In genomic region chr10:89534826-89535166, GRCh38 we compare ENCODE assay signal across 12 cellular contexts. TPM values are rescaled to one million over a fixed set of nuclear protein-coding genes. Genes with fewer than 3 reads are reported as not detected.
DNase-seq lines count a peak whose midpoint lies in the region; ATAC-seq and TF ChIP-seq lines count a peak whose summit lies in the region.
"Had no signal": no experiment of that assay in that cellular context is flagged by ENCODE, and none has a peak within 500 bp of the region (broad histone marks: within the 10 kb centered on the region; RNA-seq: fewer than 3 reads in every experiment).

No MANE protein-coding gene starts in this region.

- H3K36me3 ChIP-seq in ACC112 (ENCODE audit: insufficient read depth, low read length) = no peaks in the 10 kb centered on the region
- no peaks in the 10 kb centered on the region for H3K36me3 ChIP-seq in MG63
- H3K36me3 ChIP-seq in neuron (ENCODE audit: insufficient read depth, low read length) = no peaks in the 10 kb centered on the region
- H3K36me3 ChIP-seq: SJSA1 had no signal

- no peaks in the 10 kb centered on the region for H3K9me3 Mint-ChIP-seq in T-cell
- H3K9me3 Mint-ChIP-seq: dendritic cell treated with granulocyte-macrophage colony-stimulating factor and Interleukin-4, amounts not matched to agents 40 ng/mL and 50 ng/mL, for 4 days had no signal

- H3K4me1 ChIP-seq in ACC112 (ENCODE audit: control insufficient read depth, insufficient read depth, low read length, unreplicated experiment) = no peaks in the 10 kb centered on the region
- peaks cover 14% of the 10 kb centered on the region for H3K4me1 ChIP-seq in neuron (ENCODE audit: insufficient read depth, low read length)

- no peaks in the 10 kb centered on the region for H3K9me3 ChIP-seq in MG63
- H3K9me3 ChIP-seq in neuron (ENCODE audit: low read length) = peaks cover 4% of the 10 kb centered on the region
- H3K9me3 ChIP-seq: SJSA1 had no signal

- peak overlapping the region in 1 of 3 donors; percentile 51 for H3K4me3 Mint-ChIP-seq in T-cell
- H3K4me3 Mint-ChIP-seq: dendritic cell treated with granulocyte-macrophage colony-stimulating factor and Interleukin-4, amounts not matched to agents 40 ng/mL and 50 ng/mL, for 4 days had no signal

- no peaks in the 10 kb centered on the region for H3K36me3 Mint-ChIP-seq in T-cell

- H3K27ac Mint-ChIP-seq in T-cell = no peak overlapping the region
- H3K27ac Mint-ChIP-seq: dendritic cell treated with granulocyte-macrophage colony-stimulating factor and Interleukin-4, amounts not matched to agents 40 ng/mL and 50 ng/mL, for 4 days had no signal

- H3K27ac ChIP-seq in ACC112 (ENCODE audit: low read depth, low read length) = no peak overlapping the region
- H3K27ac ChIP-seq: SJSA1 had no signal

- peaks cover 5 to 15% (median 13%) of the 10 kb centered on the region in 3 donors for H3K4me1 Mint-ChIP-seq in T-cell

- peak overlapping the region; percentile 82 for H3K4me3 ChIP-seq in ACC112 (ENCODE audit: low read depth, low read length)
- peak overlapping the region; percentile 37 for H3K4me3 ChIP-seq in MG63
- peak overlapping the region; percentile 64 for H3K4me3 ChIP-seq in epithelial cell of proximal tubule (ENCODE audit: low read depth, low read length)
- peak overlapping the region; percentile 24 for H3K4me3 ChIP-seq in neuron (ENCODE audit: low read length)

- POLR2A ChIA-PET in T-cell (lab: Charles Lee) = interaction anchor here in 1 of 2 donors (0.6 kb wide), 1 partner anchor 351 kb away, joined by 3 read pairs; no protein-coding TSS in a partner anchor

- DNase-seq in MG63 (no peak), epithelial cell of proximal tubule (ENCODE audit: low read depth) (no peak), DMS153 (lab: John Stamatoyannopoulos, UW) (no peak), T-cell (no peak), iPS-NIHi11 (ENCODE audit: low spot score) (no peak)
- DNase-seq: GOT3, NCI-H2107 had no signal

- CTCF ChIA-PET in T-cell (lab: Charles Lee) = no interaction called here

- H2AFZ ChIP-seq in ACC112 (ENCODE audit: low read length, unreplicated experiment) (peak overlapping the region; percentile 15), neuron (ENCODE audit: low read depth, low read length) (no peak overlapping the region)

- ATAC-seq in T-cell (replicated peaks in 1 of 4) (no peak), esophagus mucosa (no peak)

- peaks cover 51 to 64% of the 10 kb centered on the region in 2 donors for H3K27me3 Mint-ChIP-seq in T-cell

- no peak for TF ChIP-seq CTCF in epithelial cell of proximal tubule (conservative IDR thresholded peaks at IDR 0.05; ENCODE audit: low read depth, low read length)

- peaks cover 4% of the 10 kb centered on the region; the same call in 1 of the 2 replicates for H3K27me3 ChIP-seq in ACC112 (ENCODE audit: insufficient read depth, low read length)
- peaks cover 10% of the 10 kb centered on the region for H3K27me3 ChIP-seq in MG63
- peaks cover 48% of the 10 kb centered on the region for H3K27me3 ChIP-seq in neuron (ENCODE audit: insufficient read depth, low read length)

- no peaks in the 10 kb centered on the region for H3K79me2 ChIP-seq in ACC112 (ENCODE audit: control insufficient read depth, insufficient read depth, low read length, unreplicated experiment)

RNA-seq across cellular contexts. Expression of gene SLC16A12, which starts 0.6 kb away (rescaled TPM):
- total RNA-seq in MG63 (2014; rRNA removed; shearing (Covaris generic); ENCODE audit: low replicate concordance) = not detected in 2 replicates
- total RNA-seq in epithelial cell of proximal tubule (1.2 and 3.7 TPM in 2 replicates), T-cell (not detected), esophagus mucosa (0.08 TPM)

Comparison
In these comparisons a context has a peak if more than half of its experiments do, and no peak if none do; other contexts are left out.
1. H3K4me3 ChIP-seq: peak in every context shown above with its lines; median percentile 82 in ACC112; 64 in epithelial cell of proximal tubule; 37 in MG63; 24 in neuron.